Comparison of ENCODE assay signal across 17 cellular contexts in genomic region chr17:59149841-59150511, GRCh38. TPM values are rescaled to one million over a fixed set of nuclear protein-coding genes. Genes with fewer than 3 reads are reported as not detected.
DNase-seq lines count a peak whose midpoint lies in the region; ATAC-seq, FAIRE-seq and TF ChIP-seq lines count a peak whose summit lies in the region.
"Had no signal": no experiment of that assay in that cellular context is flagged by ENCODE, and none has a peak within 500 bp of the region (broad histone marks: within the 10 kb centered on the region; RNA-seq: fewer than 3 reads in every experiment).

No MANE protein-coding gene starts in this region.

- no peak for TF ChIP-seq POLR2A in GM12878 (IDR thresholded peaks at IDR 0.05; ENCODE audit: low read depth, low read length)
- TF ChIP-seq POLR2A in Peyer's patch (IDR thresholded peaks at IDR 0.05) = no peak

- H3K9me3 ChIP-seq in GM12878 (replicated peaks; ENCODE audit: control insufficient read depth, insufficient read depth, low read length) (no peaks in the 10 kb centered on the region), Peyer's patch (no peaks in the 10 kb centered on the region)
- H3K9me3 ChIP-seq: heart right ventricle, transverse colon had no signal

- peaks cover 3% of the 10 kb centered on the region; the same call in 1 of the 2 replicates for H3K4me1 ChIP-seq in GM12878 (ENCODE audit: control insufficient read depth, insufficient read depth, low read length)
- peaks cover 0 to 4% (median 0%) of the 10 kb centered on the region in 4 donors for H3K4me1 ChIP-seq in Peyer's patch

- H3K36me3 ChIP-seq in GM12878 (ENCODE audit: control insufficient read depth in 2 of 2, insufficient read depth in 2 of 2, low read length in 1 of 2) (no peaks in the 10 kb centered on the region; a peak in 1 of 4 replicates), Peyer's patch (no peaks in the 10 kb centered on the region)
- H3K36me3 ChIP-seq: transverse colon had no signal

- no peak overlapping the region for H3K4me3 ChIP-seq in GM12878
- H3K4me3 ChIP-seq in Peyer's patch = no peak overlapping the region
- H3K4me3 ChIP-seq: GM23338, heart right ventricle, transverse colon had no signal

- CTCF ChIA-PET in activated CD4-positive, alpha-beta T cell treated with anti-CD3 and anti-CD28 coated beads, Interleukin-2, amount 10 ng/mL, durations not matched to agents 7 days and 5 days (lab: Charles Lee) = interaction anchor here (1.0 to 1.5 kb wide), 4 partner anchors 8 to 631 kb away, joined by 3 to 5 read pairs (median 3); partner anchors contain the start of gene TRIM37
- CTCF ChIA-PET in GM12878 (lab: Yijun Ruan, JAX) = interaction anchor here (3.1 kb wide), 1 partner anchor 16 kb away, joined by 15 read pairs; no protein-coding TSS in a partner anchor

- BruUV-seq in GM12878 (replicated peaks; lab: Mats Ljungman, UMichigan) = no TSS peak

- no peaks in the 10 kb centered on the region for H3K27me3 ChIP-seq in GM12878 (replicated peaks in 1 of 2; ENCODE audit: control insufficient read depth in 2 of 2, insufficient read depth in 2 of 2, low read length in 1 of 2)
- H3K27me3 ChIP-seq in Peyer's patch = no peaks in the 10 kb centered on the region
- H3K27me3 ChIP-seq: heart right ventricle, transverse colon had no signal

- H3K79me2 ChIP-seq in GM12878 (ENCODE audit: control insufficient read depth, insufficient read depth, low read length) = peaks cover 93% of the 10 kb centered on the region

- peaks cover 50% of the 10 kb centered on the region for H3K4me1 Mint-ChIP-seq in activated CD4-positive, alpha-beta T cell treated with anti-CD3 and anti-CD28 coated beads, Interleukin-2, amount 10 ng/mL, durations not matched to agents 7 days and 5 days
- H3K4me1 Mint-ChIP-seq in osteocyte (ENCODE audit: unreplicated experiment) = peaks cover 52% of the 10 kb centered on the region

- POLR2A ChIA-PET in activated CD4-positive, alpha-beta T cell treated with anti-CD3 and anti-CD28 coated beads, Interleukin-2, amount 10 ng/mL, durations not matched to agents 7 days and 5 days (lab: Charles Lee) = no interaction called here
- POLR2A ChIA-PET in GM12878 (lab: Charles Lee) = interaction anchor here (0.6 to 1.6 kb wide), 5 partner anchors 14 to 58 kb away, joined by 3 to 5 read pairs (median 3); partner anchors contain the start of gene TRIM37

- no peaks in the 10 kb centered on the region for H3K9me3 Mint-ChIP-seq in activated CD4-positive, alpha-beta T cell treated with anti-CD3 and anti-CD28 coated beads, Interleukin-2, amount 10 ng/mL, durations not matched to agents 7 days and 5 days
- no peaks in the 10 kb centered on the region for H3K9me3 Mint-ChIP-seq in osteocyte (ENCODE audit: unreplicated experiment)
- H3K9me3 Mint-ChIP-seq: activated B cell treated with CpG ODN at 0.5 μM for 24 hours, GM23338 had no signal

- no peaks in the 10 kb centered on the region for H3K27me3 Mint-ChIP-seq in activated CD4-positive, alpha-beta T cell treated with anti-CD3 and anti-CD28 coated beads, Interleukin-2, amount 10 ng/mL, durations not matched to agents 7 days and 5 days
- H3K27me3 Mint-ChIP-seq in osteocyte (ENCODE audit: unreplicated experiment) = no peaks in the 10 kb centered on the region
- H3K27me3 Mint-ChIP-seq: activated B cell treated with CpG ODN at 0.5 μM for 24 hours had no signal

- H4K20me1 ChIP-seq in GM12878 (ENCODE audit: control insufficient read depth, insufficient read depth) = no peaks in the 10 kb centered on the region

- no peak overlapping the region for H2AFZ ChIP-seq in GM12878 (ENCODE audit: control insufficient read depth, low read depth, low read length)
- H2AFZ ChIP-seq: GM23338 had no signal

- H3K9ac ChIP-seq in GM12878 (ENCODE audit: control insufficient read depth, insufficient read depth, low read length) = no peak overlapping the region

- intact Hi-C loops in GM12878 (cut with micrococcal nuclease; ENCODE audit: unreplicated experiment) = no loop called here

- peak; percentile 17 for DNase-seq in activated CD4-positive, alpha-beta T cell treated with anti-CD3 and anti-CD28 coated beads, Interleukin-2, amount 10 ng/mL, durations not matched to agents 7 days and 5 days
- no peak for DNase-seq in activated CD4-positive, alpha-beta T cell treated with anti-CD3 and anti-CD28 coated beads, Interleukin-2, amount 50 U/mL, for 4 hours
- DNase-seq in NCI-H226 (peak; percentile 27), GM12878 (ENCODE audit: low read depth, low spot score) (no peak), osteocyte (ENCODE audit: extremely low spot score, unreplicated experiment) (no peak), Peyer's patch (no peak)
- DNase-seq: activated B cell treated with CpG ODN at 0.5 μM for 24 hours; activated effector memory CD4-positive, alpha-beta T cell treated with Interleukin-2 at 50 U/mL for 16 hours; DMS79 treated with DMSO at 0.1 percent for 48 hours; heart right ventricle; NK-92 treated with Interleukin-12 subunit alpha and Interleukin-12 subunit beta, amount 100 ng/mL, for 24 hours; posterior cingulate gyrus; transverse colon had no signal

- no peak for FAIRE-seq in GM12878 (lab: Jason Lieb, UNC)
- FAIRE-seq: endometrium had no signal

- H3K4me2 ChIP-seq in GM12878 (ENCODE audit: control insufficient read depth, insufficient read depth) = peak overlapping the region; percentile 49
- H3K4me2 ChIP-seq: GM23338 had no signal

- 67% methylated on average over 5 of the region's 5 CpGs for WGBS in GM12878 (ENCODE audit: insufficient coverage, insufficient replicate concordance, low lambda C conversion rate, missing lambda C conversion rate)

- SMC1A ChIA-PET in GM12878 (lab: Charles Lee; ENCODE audit: uncharacterized antibody, unreplicated experiment) = interaction anchor here (0.6 to 2.2 kb wide), 8 partner anchors 13 to 144 kb away, joined by 3 to 7 read pairs (median 3); no protein-coding TSS in a partner anchor

- ATAC-seq in GM12878 = peak; percentile 65
- no peak for ATAC-seq in HG03135 (IDR thresholded peaks at IDR 0.05; ENCODE audit: unreplicated experiment)
- no peak for ATAC-seq in GM21447 (IDR thresholded peaks at IDR 0.05; ENCODE audit: unreplicated experiment)
- ATAC-seq: GM23338, heart right ventricle had no signal

- TF ChIP-seq CTCF in GM12878 (IDR thresholded peaks at IDR 0.05 in 2 of 3, conservative IDR thresholded peaks at IDR 0.05 in 1 of 3; ENCODE audit: control insufficient read depth in 2 of 3, extremely low read depth in 1 of 3, insufficient read depth in 1 of 3, low read depth in 3 of 3, low read length in 3 of 3) = no peak
- TF ChIP-seq CTCF in osteocyte (IDR thresholded peaks at IDR 0.05) = no peak
- no peak for TF ChIP-seq CTCF in Peyer's patch (IDR thresholded peaks at IDR 0.05)

- in situ Hi-C loops in GM12878 (cut with MboI) = no loop called here

- no peak for TF ChIP-seq RAD21 in GM12878 (IDR thresholded peaks at IDR 0.05; ENCODE audit: insufficient read depth, low read depth, low read length)

- no peak overlapping the region for H3K4me3 Mint-ChIP-seq in activated CD4-positive, alpha-beta T cell treated with anti-CD3 and anti-CD28 coated beads, Interleukin-2, amount 10 ng/mL, durations not matched to agents 7 days and 5 days
- no peak overlapping the region for H3K4me3 Mint-ChIP-seq in osteocyte (ENCODE audit: unreplicated experiment)
- H3K4me3 Mint-ChIP-seq: activated B cell treated with CpG ODN at 0.5 μM for 24 hours, GM23338 had no signal

- RAD21 ChIA-PET in GM12878 (lab: Charles Lee; ENCODE audit: unreplicated experiment) = interaction anchor here (0.8 to 1.9 kb wide), 2 partner anchors 7 to 13 kb away, joined by 3 to 4 read pairs; no protein-coding TSS in a partner anchor

- H3K36me3 Mint-ChIP-seq in activated CD4-positive, alpha-beta T cell treated with anti-CD3 and anti-CD28 coated beads, Interleukin-2, amount 10 ng/mL, durations not matched to agents 7 days and 5 days (ENCODE audit: low read depth) = peaks cover 34% of the 10 kb centered on the region
- no peaks in the 10 kb centered on the region for H3K36me3 Mint-ChIP-seq in osteocyte (ENCODE audit: unreplicated experiment)

- peak overlapping the region; percentile 28; the same call in 1 of the 2 replicates for H3K27ac ChIP-seq in GM12878 (ENCODE audit: control insufficient read depth, insufficient read depth)
- H3K27ac ChIP-seq in Peyer's patch = no peak overlapping the region
- H3K27ac ChIP-seq: heart right ventricle, transverse colon had no signal

- H3K27ac Mint-ChIP-seq in activated CD4-positive, alpha-beta T cell treated with anti-CD3 and anti-CD28 coated beads, Interleukin-2, amount 10 ng/mL, durations not matched to agents 7 days and 5 days = no peak overlapping the region
- peak overlapping the region; percentile 77 for H3K27ac Mint-ChIP-seq in osteocyte (ENCODE audit: unreplicated experiment)
- H3K27ac Mint-ChIP-seq: activated B cell treated with CpG ODN at 0.5 μM for 24 hours, GM23338 had no signal

- TF ChIP-seq EP300 in GM12878 (IDR thresholded peaks at IDR 0.05; ENCODE audit: borderline replicate concordance in 1 of 2, control insufficient read depth in 1 of 2, low read depth in 2 of 2, low read length in 2 of 2) = no peak

RNA-seq across cellular contexts. Expression of gene SKA2, which starts 5.0 kb away (rescaled TPM):
- 100 to 1,000 TPM; 111 to 146 TPM for total RNA-seq in activated CD4-positive, alpha-beta T cell treated with anti-CD3 and anti-CD28 coated beads, Interleukin-2, amount 10 ng/mL, durations not matched to agents 7 days and 5 days
- total RNA-seq in GM12878 (2013; cell fraction: nucleolus; rRNA removed) = 9.8 and 11.1 TPM in 2 replicates
- 57.8 and 59.5 TPM in 2 replicates for total RNA-seq in GM12878 (2014; rRNA removed)
- 123 and 131 TPM in 2 replicates for total RNA-seq in GM12878 (2014; rRNA removed; fragmentation: Illumina TruSeq; extraction: Trizol)
- 65.9 and 66.8 TPM in 2 replicates for total RNA-seq in GM12878 (2021)
- polyA plus RNA-seq in GM12878 (2011; ENCODE audit: low read depth) = 63.5 TPM
- polyA plus RNA-seq in GM12878 (2011; rRNA removed) = 40.3 and 72.1 TPM in 2 replicates
- 14.0 and 17.8 TPM in 2 replicates for polyA plus RNA-seq in GM12878 (2011; cell fraction: cytosol; rRNA removed)
- 8.0 and 8.6 TPM in 2 replicates for polyA plus RNA-seq in GM12878 (2011; cell fraction: nucleus; rRNA removed)
- polyA plus RNA-seq in GM12878 (2012) = 56.2 and 87.0 TPM in 2 replicates
- 137 and 168 TPM in 2 replicates for polyA plus RNA-seq in GM12878 (2014; fragmentation: Illumina TruSeq; extraction: Trizol)
- 100 to 1,000 TPM; 110 to 114 TPM for polyA plus RNA-seq in GM12878 (2014; fragmentation: Nextera tagmentation; extraction: Ambion mirVana)
- polyA plus RNA-seq in GM12878 (2014; rRNA removed) = 71.4 and 82.5 TPM in 2 replicates
- 100 to 1,000 TPM; 124 to 133 TPM for polyA plus RNA-seq in GM12878 (2016; fragmentation: Nextera tagmentation; extraction: Ambion mirVana)
- polyA minus RNA-seq in GM12878 (2011; rRNA and poly(A)+ RNA removed) = 14.1 and 15.5 TPM in 2 replicates
- polyA minus RNA-seq in GM12878 (2011; cell fraction: cytosol; rRNA and poly(A)+ RNA removed) = 9.5 and 12.6 TPM in 2 replicates
- polyA minus RNA-seq in GM12878 (2011; cell fraction: nucleus; rRNA and poly(A)+ RNA removed) = 6.2 and 18.9 TPM in 2 replicates
- total RNA-seq in osteocyte = 50.5 and 60.2 TPM in 2 replicates
- 10 to 100 TPM in 2 of 4 donors, 1 to 10 TPM in 2; 4.0 to 33.0 (median 12.6) TPM for total RNA-seq in Peyer's patch

RNA-seq across cellular contexts. Expression of gene PRR11, which starts 5.6 kb away (rescaled TPM):
- 10 to 100 TPM; 80.8 to 95.2 TPM for total RNA-seq in activated CD4-positive, alpha-beta T cell treated with anti-CD3 and anti-CD28 coated beads, Interleukin-2, amount 10 ng/mL, durations not matched to agents 7 days and 5 days
- 9.7 and 11.0 TPM in 2 replicates for total RNA-seq in GM12878 (2013; cell fraction: nucleolus; rRNA removed)
- 20.8 and 21.2 TPM in 2 replicates for total RNA-seq in GM12878 (2014; rRNA removed)
- total RNA-seq in GM12878 (2014; rRNA removed; fragmentation: Illumina TruSeq; extraction: Trizol) = 73.9 and 74.4 TPM in 2 replicates
- total RNA-seq in GM12878 (2021) = 51.3 and 54.0 TPM in 2 replicates
- polyA plus RNA-seq in GM12878 (2011; ENCODE audit: low read depth) = 18.2 TPM
- polyA plus RNA-seq in GM12878 (2011; rRNA removed) = 78.3 and 95.1 TPM in 2 replicates
- 60.4 and 69.0 TPM in 2 replicates for polyA plus RNA-seq in GM12878 (2011; cell fraction: cytosol; rRNA removed)
- 7.3 and 15.0 TPM in 2 replicates for polyA plus RNA-seq in GM12878 (2011; cell fraction: nucleus; rRNA removed)
- 35.8 and 40.1 TPM in 2 replicates for polyA plus RNA-seq in GM12878 (2012)
- polyA plus RNA-seq in GM12878 (2014; fragmentation: Illumina TruSeq; extraction: Trizol) = 97.0 and 99.8 TPM in 2 replicates
- polyA plus RNA-seq in GM12878 (2014; fragmentation: Nextera tagmentation; extraction: Ambion mirVana) = 10 to 100 TPM; 32.6 to 49.8 TPM
- 46.8 and 49.7 TPM in 2 replicates for polyA plus RNA-seq in GM12878 (2014; rRNA removed)
- polyA plus RNA-seq in GM12878 (2016; fragmentation: Nextera tagmentation; extraction: Ambion mirVana) = 10 to 100 TPM; 39.8 to 46.2 TPM
- polyA minus RNA-seq in GM12878 (2011; rRNA and poly(A)+ RNA removed) = 95.1 and 98.6 TPM in 2 replicates
- polyA minus RNA-seq in GM12878 (2011; cell fraction: cytosol; rRNA and poly(A)+ RNA removed) = 39.4 and 48.4 TPM in 2 replicates
- 5.8 and 8.9 TPM in 2 replicates for polyA minus RNA-seq in GM12878 (2011; cell fraction: nucleus; rRNA and poly(A)+ RNA removed)
- total RNA-seq in osteocyte = 11.1 TPM in 2 replicates
- total RNA-seq in Peyer's patch = 1 to 10 TPM; 1.5 to 4.1 (median 2.2) TPM

RNA-seq across cellular contexts. Expression of gene TRIM37, which starts 43.3 kb away (rescaled TPM):
- total RNA-seq in activated CD4-positive, alpha-beta T cell treated with anti-CD3 and anti-CD28 coated beads, Interleukin-2, amount 10 ng/mL, durations not matched to agents 7 days and 5 days = 10 to 100 TPM; 22.6 to 27.9 TPM
- total RNA-seq in GM12878 (2013; cell fraction: nucleolus; rRNA removed) = 38.9 and 39.3 TPM in 2 replicates
- total RNA-seq in GM12878 (2014; rRNA removed) (17.7 and 19.7 TPM in 2 replicates), GM12878 (2014; rRNA removed; fragmentation: Illumina TruSeq; extraction: Trizol) (19.4 and 19.7 TPM in 2 replicates), GM12878 (2021) (17.9 and 20.6 TPM in 2 replicates), osteocyte (32.6 and 35.9 TPM in 2 replicates), Peyer's patch (10 to 100 TPM in 3 of 4 donors, 1 to 10 TPM in 1; 9.8 to 31.4 (median 14.7) TPM)
- polyA plus RNA-seq in GM12878 (2011; ENCODE audit: low read depth) = 8.1 TPM
- polyA plus RNA-seq in GM12878 (2011; rRNA removed) (18.6 and 24.4 TPM in 2 replicates), GM12878 (2014; fragmentation: Illumina TruSeq; extraction: Trizol) (16.4 and 21.2 TPM in 2 replicates), GM12878 (2014; fragmentation: Nextera tagmentation; extraction: Ambion mirVana) (1 to 10 TPM; 4.8 to 6.7 TPM), GM12878 (2014; rRNA removed) (11.7 and 13.3 TPM in 2 replicates), GM12878 (2016; fragmentation: Nextera tagmentation; extraction: Ambion mirVana) (10 to 100 TPM; 18.6 to 19.6 TPM)
- 8.0 and 8.8 TPM in 2 replicates for polyA plus RNA-seq in GM12878 (2011; cell fraction: cytosol; rRNA removed)
- polyA plus RNA-seq in GM12878 (2011; cell fraction: nucleus; rRNA removed) = 15.6 and 48.8 TPM in 2 replicates
- 6.8 and 7.0 TPM in 2 replicates for polyA plus RNA-seq in GM12878 (2012)
- 23.4 and 46.4 TPM in 2 replicates for polyA minus RNA-seq in GM12878 (2011; rRNA and poly(A)+ RNA removed)
- 6.5 and 14.7 TPM in 2 replicates for polyA minus RNA-seq in GM12878 (2011; cell fraction: cytosol; rRNA and poly(A)+ RNA removed)
- 33.1 and 38.7 TPM in 2 replicates for polyA minus RNA-seq in GM12878 (2011; cell fraction: nucleus; rRNA and poly(A)+ RNA removed)

RNA-seq across cellular contexts. Expression of gene SMG8, which starts 59.9 kb away (rescaled TPM):
- total RNA-seq in activated CD4-positive, alpha-beta T cell treated with anti-CD3 and anti-CD28 coated beads, Interleukin-2, amount 10 ng/mL, durations not matched to agents 7 days and 5 days = 10 to 100 TPM; 16.3 to 18.3 TPM
- 26.1 and 28.2 TPM in 2 replicates for total RNA-seq in GM12878 (2013; cell fraction: nucleolus; rRNA removed)
- total RNA-seq in GM12878 (2014; rRNA removed) = 17.5 and 20.0 TPM in 2 replicates
- 17.3 and 17.7 TPM in 2 replicates for total RNA-seq in GM12878 (2014; rRNA removed; fragmentation: Illumina TruSeq; extraction: Trizol)
- total RNA-seq in GM12878 (2021) = 13.6 and 14.6 TPM in 2 replicates
- 7.7 TPM for polyA plus RNA-seq in GM12878 (2011; ENCODE audit: low read depth)
- 15.6 and 16.9 TPM in 2 replicates for polyA plus RNA-seq in GM12878 (2011; rRNA removed)
- 12.3 and 12.9 TPM in 2 replicates for polyA plus RNA-seq in GM12878 (2011; cell fraction: cytosol; rRNA removed)
- polyA plus RNA-seq in GM12878 (2011; cell fraction: nucleus; rRNA removed) = 10.8 and 11.1 TPM in 2 replicates
- 8.3 and 10.5 TPM in 2 replicates for polyA plus RNA-seq in GM12878 (2012)
- polyA plus RNA-seq in GM12878 (2014; fragmentation: Illumina TruSeq; extraction: Trizol) = 15.6 and 18.9 TPM in 2 replicates
- polyA plus RNA-seq in GM12878 (2014; fragmentation: Nextera tagmentation; extraction: Ambion mirVana) = 1 to 10 TPM; 2.8 to 3.8 TPM
- polyA plus RNA-seq in GM12878 (2014; rRNA removed) = 10.3 and 11.1 TPM in 2 replicates
- 10 to 100 TPM; 15.8 to 16.8 TPM for polyA plus RNA-seq in GM12878 (2016; fragmentation: Nextera tagmentation; extraction: Ambion mirVana)
- polyA minus RNA-seq in GM12878 (2011; rRNA and poly(A)+ RNA removed) = 18.4 and 24.5 TPM in 2 replicates
- polyA minus RNA-seq in GM12878 (2011; cell fraction: cytosol; rRNA and poly(A)+ RNA removed) = 5.6 and 6.1 TPM in 2 replicates
- 17.4 and 19.6 TPM in 2 replicates for polyA minus RNA-seq in GM12878 (2011; cell fraction: nucleus; rRNA and poly(A)+ RNA removed)
- 18.5 and 21.5 TPM in 2 replicates for total RNA-seq in osteocyte
- 10 to 100 TPM in 1 of 4 donors, 1 to 10 TPM in 3; 8.2 to 10.3 (median 9.3) TPM for total RNA-seq in Peyer's patch

Comparison
In these comparisons a context has a peak if more than half of its experiments do, and no peak if none do; other contexts are left out.
1. DNase-seq: peak in activated CD4-positive, alpha-beta T cell treated with anti-CD3 and anti-CD28 coated beads, Interleukin-2, amount 10 ng/mL, durations not matched to agents 7 days and 5 days (single experiment) and NCI-H226 (single experiment); none in activated CD4-positive, alpha-beta T cell treated with anti-CD3 and anti-CD28 coated beads, Interleukin-2, amount 50 U/mL, for 4 hours (0 of 2), GM12878 (single experiment), osteocyte (single experiment) and Peyer's patch (0 of 3).